8 cellular contexts compared by ENCODE assay signal in genomic region chr5:66814146-66814991, GRCh38.
DNase-seq lines count a peak whose midpoint lies in the region; ATAC-seq and TF ChIP-seq lines count a peak whose summit lies in the region.

No MANE protein-coding gene starts in this region.

- no peaks in the 10 kb centered on the region for H3K36me3 Mint-ChIP-seq in T-helper 2 cell treated with Interferon-gamma antibody and Interleukin-4, amounts not matched to agents 5 μg/mL and 100 μg/mL, for 36 hours (ENCODE audit: low read depth)
- H3K36me3 Mint-ChIP-seq in activated T-helper 1 cell treated with anti-CD3 and anti-CD28 coated beads, Interleukin-12 subunit alpha, Interleukin-12 subunit beta, Interleukin-2, Interleukin-4 antibody, amounts not matched to agents 30 ng/mL and 10 ng/mL and 1 ng/mL, durations not matched to agents 14 hours and 24 hours and 36 hours (ENCODE audit: low read depth), result peaks cover 3% of the 10 kb centered on the region

- intact Hi-C loops in HCT116 (cut with micrococcal nuclease) (loop anchor here (1.0 to 5.0 kb wide), 3 partner anchors 50 to 393 kb away; no protein-coding TSS in a partner anchor), heart right ventricle (cut with DNase I) (loop anchor here in 9 of 10 donors (2.0 to 10.0 kb wide), 12 partner anchors 48 to 393 kb away; no protein-coding TSS in a partner anchor), sciatic nerve (cut with DNase I) (no loop called here)
- intact Hi-C loops in activated T-helper 1 cell treated with anti-CD3 and anti-CD28 coated beads, Interleukin-12 subunit alpha, Interleukin-12 subunit beta, Interleukin-2, Interleukin-4 antibody, amounts not matched to agents 30 ng/mL and 10 ng/mL and 1 ng/mL, durations not matched to agents 14 hours and 24 hours and 36 hours (cut with micrococcal nuclease), result loop anchor here (1.0 to 2.0 kb wide), 5 partner anchors 15 to 508 kb away; no protein-coding TSS in a partner anchor

- no peaks in the 10 kb centered on the region for H3K36me3 ChIP-seq in HCT116 (ENCODE audit: control insufficient read depth in 1 of 2, insufficient read depth in 2 of 2, low read length in 2 of 2)
- no peaks in the 10 kb centered on the region for H3K36me3 ChIP-seq in heart right ventricle

- H3K4me2 ChIP-seq in HCT116 (ENCODE audit: low read length), result no peak overlapping the region

- H3K4me1 ChIP-seq in HCT116 (ENCODE audit: control insufficient read depth in 1 of 2, insufficient read depth in 2 of 2, low read length in 2 of 2) (no peaks in the 10 kb centered on the region), heart right ventricle (peaks cover 0 to 16% (median 8%) of the 10 kb centered on the region in 9 donors)

- peaks cover 61% of the 10 kb centered on the region for H3K27me3 ChIP-seq in HCT116 (ENCODE audit: insufficient read depth, low read length)
- no peaks in the 10 kb centered on the region for H3K27me3 ChIP-seq in heart right ventricle

- no peak overlapping the region for H3K27ac Mint-ChIP-seq in T-helper 2 cell treated with Interferon-gamma antibody and Interleukin-4, amounts not matched to agents 5 μg/mL and 100 μg/mL, for 36 hours
- H3K27ac Mint-ChIP-seq in activated T-helper 1 cell treated with anti-CD3 and anti-CD28 coated beads, Interleukin-12 subunit alpha, Interleukin-12 subunit beta, Interleukin-2, Interleukin-4 antibody, amounts not matched to agents 30 ng/mL and 10 ng/mL and 1 ng/mL, durations not matched to agents 14 hours and 24 hours and 36 hours, result no peak overlapping the region

- ATAC-seq in HCT116 (peak; percentile 73), heart right ventricle (peak in 1 of 8 donors; percentile 30), sciatic nerve (peak; percentile 66), GM21447 (IDR thresholded peaks at IDR 0.05; ENCODE audit: unreplicated experiment) (no peak)

- RAD21 ChIA-PET in HCT116 (lab: Charles Lee; ENCODE audit: low non-redundant PET in 1 of 2, low total read pairs in 2 of 2, uncharacterized antibody in 2 of 2, unreplicated experiment in 2 of 2), result no interaction called here

- H3K4me3 ChIP-seq in HCT116 (replicated peaks in 1 of 2; ENCODE audit: low read depth in 1 of 2, low read length in 2 of 2) (no peak overlapping the region), heart right ventricle (no peak overlapping the region)

- TF ChIP-seq RAD21 in HCT116 (IDR thresholded peaks at IDR 0.05; ENCODE audit: low read depth), result peak; percentile 53

- H3K4me3 Mint-ChIP-seq in T-helper 2 cell treated with Interferon-gamma antibody and Interleukin-4, amounts not matched to agents 5 μg/mL and 100 μg/mL, for 36 hours, result no peak overlapping the region
- peak overlapping the region; percentile 24 for H3K4me3 Mint-ChIP-seq in activated T-helper 1 cell treated with anti-CD3 and anti-CD28 coated beads, Interleukin-12 subunit alpha, Interleukin-12 subunit beta, Interleukin-2, Interleukin-4 antibody, amounts not matched to agents 30 ng/mL and 10 ng/mL and 1 ng/mL, durations not matched to agents 14 hours and 24 hours and 36 hours

- peak; percentile 43 to 68 (median 64); a peak in 5 of 6 replicates for TF ChIP-seq CTCF in HCT116 (IDR thresholded peaks at IDR 0.05 in 2 of 3, conservative IDR thresholded peaks at IDR 0.05 in 1 of 3; ENCODE audit: borderline replicate concordance in 1 of 3, insufficient read depth in 1 of 3, low read depth in 2 of 3, low read length in 2 of 3)
- peak; percentile 40 to 83 (median 78) for TF ChIP-seq CTCF in heart right ventricle (IDR thresholded peaks at IDR 0.05)

- WGBS in heart right ventricle, 2 donors, result 46 to 47% methylated on average over 6 of the region's 6 CpGs

- H3K4me1 Mint-ChIP-seq in T-helper 2 cell treated with Interferon-gamma antibody and Interleukin-4, amounts not matched to agents 5 μg/mL and 100 μg/mL, for 36 hours (ENCODE audit: low read depth), result peaks cover 9% of the 10 kb centered on the region
- peaks cover 78% of the 10 kb centered on the region for H3K4me1 Mint-ChIP-seq in activated T-helper 1 cell treated with anti-CD3 and anti-CD28 coated beads, Interleukin-12 subunit alpha, Interleukin-12 subunit beta, Interleukin-2, Interleukin-4 antibody, amounts not matched to agents 30 ng/mL and 10 ng/mL and 1 ng/mL, durations not matched to agents 14 hours and 24 hours and 36 hours (ENCODE audit: low read depth)

- no peak overlapping the region for H3K27ac ChIP-seq in HCT116 (ENCODE audit: low read depth, low read length)
- H3K27ac ChIP-seq in heart right ventricle, result no peak overlapping the region

- no peaks in the 10 kb centered on the region for H3K9me2 ChIP-seq in HCT116 (ENCODE audit: insufficient read depth)

- BruUV-seq in HCT116 (replicated peaks; lab: Mats Ljungman, UMichigan), result no TSS peak

- H2AFZ ChIP-seq in HCT116 (ENCODE audit: low read depth, low read length, poor library complexity, severe bottlenecking), result no peak overlapping the region

- no peaks in the 10 kb centered on the region for H3K9me3 Mint-ChIP-seq in T-helper 2 cell treated with Interferon-gamma antibody and Interleukin-4, amounts not matched to agents 5 μg/mL and 100 μg/mL, for 36 hours
- no peaks in the 10 kb centered on the region for H3K9me3 Mint-ChIP-seq in activated T-helper 1 cell treated with anti-CD3 and anti-CD28 coated beads, Interleukin-12 subunit alpha, Interleukin-12 subunit beta, Interleukin-2, Interleukin-4 antibody, amounts not matched to agents 30 ng/mL and 10 ng/mL and 1 ng/mL, durations not matched to agents 14 hours and 24 hours and 36 hours

- no peaks in the 10 kb centered on the region for H4K20me1 ChIP-seq in HCT116 (ENCODE audit: insufficient read depth)

- no peaks in the 10 kb centered on the region for H3K79me2 ChIP-seq in HCT116 (ENCODE audit: insufficient read depth, low read length)

- POLR2A ChIA-PET in HCT116 (lab: Charles Lee), result no interaction called here

- no peak for TF ChIP-seq POLR2A in HCT116 (IDR thresholded peaks at IDR 0.05; ENCODE audit: borderline replicate concordance, extremely low read depth, insufficient read depth, insufficient read length)

- no peak overlapping the region for H3K9ac ChIP-seq in HCT116 (ENCODE audit: low read length)

- CTCF ChIA-PET in HCT116 (lab: Charles Lee), result interaction anchor here (0.7 to 1.6 kb wide), 8 partner anchors 10 to 396 kb away, joined by 3 to 6 read pairs (median 4); no protein-coding TSS in a partner anchor

- H3K9me3 ChIP-seq in HCT116 (ENCODE audit: control insufficient read depth in 1 of 2, insufficient read depth in 1 of 2, low read depth in 1 of 2, low read length in 2 of 2), result no peaks in the 10 kb centered on the region
- no peaks in the 10 kb centered on the region for H3K9me3 ChIP-seq in heart right ventricle

- peak in 3 of 5 experiments; percentile 8 to 72 (median 9) for DNase-seq in T-helper 2 cell
- no peak for DNase-seq in T-helper 2 cell treated with Interferon-gamma antibody and Interleukin-4, amounts not matched to agents 5 μg/mL and 100 μg/mL, for 36 hours (ENCODE audit: low spot score)
- DNase-seq in HCT116 (ENCODE audit: low read depth, low spot score), result peak; percentile 28
- peak; percentile 79 for DNase-seq in NCI-H69 (lab: John Stamatoyannopoulos, UW)
- DNase-seq in activated T-helper 1 cell treated with anti-CD3 and anti-CD28 coated beads, Interleukin-12 subunit alpha, Interleukin-12 subunit beta, Interleukin-2, Interleukin-4 antibody, amounts not matched to agents 30 ng/mL and 10 ng/mL and 1 ng/mL, durations not matched to agents 14 hours and 24 hours and 36 hours (ENCODE audit: low spot score), result peak; percentile 47
- DNase-seq in heart right ventricle, result peak in 1 of 2 donors; percentile 51
- no peak for DNase-seq in sciatic nerve (ENCODE audit: low spot score)

- H3K27me3 Mint-ChIP-seq in T-helper 2 cell treated with Interferon-gamma antibody and Interleukin-4, amounts not matched to agents 5 μg/mL and 100 μg/mL, for 36 hours (ENCODE audit: low read depth), result peaks cover 34% of the 10 kb centered on the region
- H3K27me3 Mint-ChIP-seq in activated T-helper 1 cell treated with anti-CD3 and anti-CD28 coated beads, Interleukin-12 subunit alpha, Interleukin-12 subunit beta, Interleukin-2, Interleukin-4 antibody, amounts not matched to agents 30 ng/mL and 10 ng/mL and 1 ng/mL, durations not matched to agents 14 hours and 24 hours and 36 hours (ENCODE audit: insufficient read depth), result no peaks in the 10 kb centered on the region

TF ChIP-seq in HCT116, 20 proteins besides CTCF, POLR2A, EP300 and RAD21:
- no peak for TF ChIP-seq MAX (IDR thresholded peaks at IDR 0.05)
- TF ChIP-seq ZFX (IDR thresholded peaks at IDR 0.05), result no peak
- no peak for TF ChIP-seq CBX3 (IDR thresholded peaks at IDR 0.05; ENCODE audit: low read depth)
- no peak for TF ChIP-seq FOSL1 (IDR thresholded peaks at IDR 0.05; ENCODE audit: low read depth)
- no peak for TF ChIP-seq TCF7L2 (IDR thresholded peaks at IDR 0.05; ENCODE audit: borderline replicate concordance, extremely low read depth, insufficient read depth, insufficient read length)
- no peak for TF ChIP-seq EZH2phosphoT487 (IDR thresholded peaks at IDR 0.05; ENCODE audit: borderline replicate concordance)
- TF ChIP-seq SRF (IDR thresholded peaks at IDR 0.05; ENCODE audit: low read depth), result no peak
- no peak for TF ChIP-seq ZNF274 (IDR thresholded peaks at IDR 0.05; ENCODE audit: low read depth, low read length)
- no peak for TF ChIP-seq POLR2AphosphoS5 (IDR thresholded peaks at IDR 0.05; ENCODE audit: low read depth, low read length)
- no peak for TF ChIP-seq JUND (IDR thresholded peaks at IDR 0.05)

Comparison
In these comparisons a context has a peak if more than half of its experiments do, and no peak if none do; other contexts are left out.
1. DNase-seq: peak in T-helper 2 cell (3 of 5), HCT116 (single experiment), NCI-H69 (single experiment) and activated T-helper 1 cell treated with anti-CD3 and anti-CD28 coated beads, Interleukin-12 subunit alpha, Interleukin-12 subunit beta, Interleukin-2, Interleukin-4 antibody, amounts not matched to agents 30 ng/mL and 10 ng/mL and 1 ng/mL, durations not matched to agents 14 hours and 24 hours and 36 hours (single experiment); none in T-helper 2 cell treated with Interferon-gamma antibody and Interleukin-4, amounts not matched to agents 5 μg/mL and 100 μg/mL, for 36 hours (single experiment) and sciatic nerve (single experiment).